ENCODE assay signal across 8 cellular contexts in genomic region chr3:150146891-150147761, GRCh38.
DNase-seq lines count a peak whose midpoint lies in the region; ATAC-seq, FAIRE-seq and TF ChIP-seq lines count a peak whose summit lies in the region.

No MANE protein-coding gene starts in this region.

- no peak for FAIRE-seq in GM12892 (lab: Jason Lieb, UNC)

- no peak overlapping the region for H3K4ac ChIP-seq in neuronal stem cell (ENCODE audit: low read length)

- peak overlapping the region; percentile 87 for H2AFZ ChIP-seq in neuronal stem cell (ENCODE audit: low read length)

- H3K27me3 ChIP-seq in brain microvascular endothelial cell (replicated peaks) (no peaks in the 10 kb centered on the region), neuronal stem cell (ENCODE audit: control insufficient read depth in 3 of 3, insufficient read depth in 3 of 3, low read depth in 1 of 3, low read length in 3 of 3) (no peaks in the 10 kb centered on the region)

- peak overlapping the region; percentile 24 for H3K9ac ChIP-seq in neuronal stem cell (ENCODE audit: low read depth, low read length, poor library complexity)

- no peak overlapping the region for H2BK120ac ChIP-seq in neuronal stem cell (ENCODE audit: low read depth, low read length)

- no peak overlapping the region for H2BK5ac ChIP-seq in neuronal stem cell (ENCODE audit: low read length)

- H3K4me1 ChIP-seq in neuronal stem cell (ENCODE audit: control insufficient read depth in 2 of 2, insufficient read depth in 1 of 2, low read depth in 1 of 2, low read length in 2 of 2): peaks cover 1 to 8% of the 10 kb centered on the region in 2 donors

- H3K4me3 ChIP-seq in brain microvascular endothelial cell (ENCODE audit: low read depth, low read length) (peak overlapping the region; percentile 31), neuronal stem cell (ENCODE audit: low read length in 2 of 2) (no peak overlapping the region)

- TF ChIP-seq POLR2A in GM12892 (IDR thresholded peaks at IDR 0.05; ENCODE audit: low read depth, low read length): no peak

- in situ Hi-C loops in brain microvascular endothelial cell (cut with HindIII; ENCODE audit: low pct_ligation_motif_present, low sequenced_read_pairs): no loop called here

- ATAC-seq in GM21737 (IDR thresholded peaks at IDR 0.05; ENCODE audit: unreplicated experiment): no peak

- peak; percentile 17 for DNase-seq in GM10266 (ENCODE audit: extremely low spot score)
- DNase-seq in HS-5 (ENCODE audit: low read depth): peak; percentile 94
- DNase-seq in brain microvascular endothelial cell: peak; percentile 95
- no peak for DNase-seq in neuronal stem cell (ENCODE audit: low spot score)
- DNase-seq in GM12892 (ENCODE audit: insufficient read length): no peak
- DNase-seq in NCI-H1417 treated with DMSO at 0.1 percent for 48 hours (lab: John Stamatoyannopoulos, UW): no peak
- no peak for DNase-seq in SW480 (ENCODE audit: low spot score)

- no peak overlapping the region for H4K91ac ChIP-seq in neuronal stem cell (ENCODE audit: low read depth, low read length, poor library complexity)

- no peak overlapping the region for H2AK5ac ChIP-seq in neuronal stem cell (ENCODE audit: low read depth, low read length)

- no peaks in the 10 kb centered on the region for H3K79me1 ChIP-seq in neuronal stem cell (ENCODE audit: low read depth, low read length)

- H3K23ac ChIP-seq in neuronal stem cell (ENCODE audit: low read depth, low read length, poor library complexity): no peak overlapping the region

- no peak overlapping the region for H3K4me2 ChIP-seq in neuronal stem cell (ENCODE audit: insufficient read depth, low read length, poor library complexity, severe bottlenecking)

- no peak overlapping the region for H2BK12ac ChIP-seq in neuronal stem cell (ENCODE audit: low read length)

- no peak overlapping the region for H3K18ac ChIP-seq in neuronal stem cell (ENCODE audit: low read length)

- H4K8ac ChIP-seq in neuronal stem cell (ENCODE audit: low read depth, low read length): no peak overlapping the region

- H3K14ac ChIP-seq in neuronal stem cell (ENCODE audit: low read length): no peak overlapping the region

- H3K36me3 ChIP-seq in brain microvascular endothelial cell (replicated peaks) (no peaks in the 10 kb centered on the region), neuronal stem cell (replicated peaks in 1 of 2; ENCODE audit: control insufficient read depth in 2 of 2, insufficient read depth in 2 of 2, low read length in 2 of 2) (no peaks in the 10 kb centered on the region)

- no peak for TF ChIP-seq CTCF in GM10266 (IDR thresholded peaks at IDR 0.05; ENCODE audit: control insufficient read depth, insufficient read depth, low read depth, missing control alignments)
- TF ChIP-seq CTCF in brain microvascular endothelial cell (IDR thresholded peaks at IDR 0.05; ENCODE audit: low read depth, low read length, missing control alignments): no peak

- no CpG with 5 or more reads among the region's 11 CpGs for WGBS in neuronal stem cell (ENCODE audit: extremely low coverage in 2 of 2, insufficient read length in 2 of 2, insufficient replicate concordance in 1 of 2), 2 donors

- H2BK15ac ChIP-seq in neuronal stem cell (ENCODE audit: low read length): no peak overlapping the region

- H3K9me3 ChIP-seq in neuronal stem cell (replicated peaks in 1 of 2; ENCODE audit: control insufficient read depth in 2 of 2, insufficient read depth in 1 of 2, low read depth in 1 of 2, low read length in 2 of 2): no peaks in the 10 kb centered on the region

- peak overlapping the region; percentile 98 for H3K27ac ChIP-seq in brain microvascular endothelial cell
- no peak overlapping the region for H3K27ac ChIP-seq in neuronal stem cell (replicated peaks; ENCODE audit: low read length)

Comparison
In these comparisons a context has a peak if more than half of its experiments do, and no peak if none do; other contexts are left out.
1. DNase-seq: peak in GM10266 (single experiment), HS-5 (single experiment) and brain microvascular endothelial cell (single experiment); none in neuronal stem cell (single experiment), GM12892 (single experiment), NCI-H1417 treated with DMSO at 0.1 percent for 48 hours (single experiment) and SW480 (single experiment).